In genomic region chr17:42653179-42654124, GRCh38 we compare ENCODE assay signal across 8 cellular contexts. TPM values are rescaled to one million over a fixed set of nuclear protein-coding genes. Genes with fewer than 3 reads are reported as not detected.
A peak's percentile ranks its signal among the peaks of the same experiment; 100 is the strongest.
DNase-seq lines count a peak whose midpoint lies in the region; ATAC-seq and TF ChIP-seq lines count a peak whose summit lies in the region.

No MANE protein-coding gene starts in this region.

- TF ChIP-seq CTCF in brain microvascular endothelial cell (IDR thresholded peaks at IDR 0.05; ENCODE audit: low read depth, low read length, missing control alignments) = no peak

- no peaks in the 10 kb centered on the region for H3K9me3 ChIP-seq in iPS-18c (ENCODE audit: control insufficient read depth, insufficient read depth, low read length)
- no peaks in the 10 kb centered on the region for H3K9me3 ChIP-seq in skeletal muscle satellite cell (replicated peaks; ENCODE audit: low read length)

- H3K4me3 ChIP-seq in H7 (ENCODE audit: insufficient read depth, low read depth, low read length) (peak overlapping the region; percentile 35), brain microvascular endothelial cell (ENCODE audit: low read depth, low read length) (peak overlapping the region; percentile 46), iPS-18c (ENCODE audit: insufficient read depth, low read depth, low read length) (peak overlapping the region; percentile 52), skeletal muscle satellite cell (ENCODE audit: low read length) (peak overlapping the region; percentile 51)

- H3K4me1 ChIP-seq in skeletal muscle satellite cell (ENCODE audit: control insufficient read depth, insufficient read depth, low read length) = peaks cover 4% of the 10 kb centered on the region

- ATAC-seq in HG03097 (IDR thresholded peaks at IDR 0.05; ENCODE audit: low FRiP score, unreplicated experiment) = no peak
- ATAC-seq in HG03108 (IDR thresholded peaks at IDR 0.05; ENCODE audit: unreplicated experiment) = no peak

- no peaks in the 10 kb centered on the region for H3K36me3 ChIP-seq in H7 (replicated peaks; ENCODE audit: control insufficient read depth, insufficient read depth, low read length)
- H3K36me3 ChIP-seq in brain microvascular endothelial cell (replicated peaks) = no peaks in the 10 kb centered on the region
- H3K36me3 ChIP-seq in skeletal muscle satellite cell (ENCODE audit: insufficient read depth, low read length) = no peaks in the 10 kb centered on the region

- DNase-seq in H7 = peak; percentile 82
- peak; percentile 50 for DNase-seq in brain microvascular endothelial cell
- no peak for DNase-seq in NCI-H2196 treated with DMSO at 0.1 percent for 48 hours (lab: John Stamatoyannopoulos, UW; ENCODE audit: unreplicated experiment)
- no peak for DNase-seq in AML-193 (lab: John Stamatoyannopoulos, UW)

- in situ Hi-C loops in brain microvascular endothelial cell (cut with HindIII; ENCODE audit: low pct_ligation_motif_present, low sequenced_read_pairs) = no loop called here

- peak overlapping the region; percentile 70 for H3K4me2 ChIP-seq in skeletal muscle satellite cell (ENCODE audit: low read length)

- H3K27me3 ChIP-seq in H7 (ENCODE audit: control insufficient read depth, insufficient read depth, low read length) (no peaks in the 10 kb centered on the region), brain microvascular endothelial cell (replicated peaks) (no peaks in the 10 kb centered on the region), skeletal muscle satellite cell (ENCODE audit: control insufficient read depth, insufficient read depth, low read length) (peaks cover 2% of the 10 kb centered on the region)

- peak overlapping the region; percentile 64 for H3K9ac ChIP-seq in skeletal muscle satellite cell (ENCODE audit: low read depth, low read length)

- H3K27ac ChIP-seq in brain microvascular endothelial cell = no peak overlapping the region

RNA-seq across cellular contexts. Expression of gene TUBG2, which starts 5.6 kb away (rescaled TPM):
- total RNA-seq in H7 (2014; rRNA removed; shearing (Covaris generic)) = 15.0 and 20.5 TPM in 2 replicates
- total RNA-seq in skeletal muscle satellite cell (2012; rRNA removed) = 13.3 and 14.4 TPM in 2 replicates

RNA-seq across cellular contexts. Expression of gene PLEKHH3, which starts 23.3 kb away (rescaled TPM):
- 37.2 and 47.2 TPM in 2 replicates for total RNA-seq in H7 (2014; rRNA removed; shearing (Covaris generic))
- 10.9 and 12.9 TPM in 2 replicates for total RNA-seq in skeletal muscle satellite cell (2012; rRNA removed)

RNA-seq across cellular contexts. Expression of gene CCR10, which starts 28.2 kb away (rescaled TPM):
- 4.8 and 6.2 TPM in 2 replicates for total RNA-seq in H7 (2014; rRNA removed; shearing (Covaris generic))
- 5.0 and 5.6 TPM in 2 replicates for total RNA-seq in skeletal muscle satellite cell (2012; rRNA removed)

RNA-seq across cellular contexts. Expression of gene CNTNAP1, which starts 28.9 kb away (rescaled TPM):
- total RNA-seq in H7 (2014; rRNA removed; shearing (Covaris generic)) = 6.1 and 12.0 TPM in 2 replicates
- 20.3 and 20.5 TPM in 2 replicates for total RNA-seq in skeletal muscle satellite cell (2012; rRNA removed)

RNA-seq across cellular contexts. Expression of gene TUBG1, which starts 44.0 kb away (rescaled TPM):
- 147 and 158 TPM in 2 replicates for total RNA-seq in H7 (2014; rRNA removed; shearing (Covaris generic))
- 55.5 and 78.4 TPM in 2 replicates for total RNA-seq in skeletal muscle satellite cell (2012; rRNA removed)

Comparison
In these comparisons a context has a peak if more than half of its experiments do, and no peak if none do; other contexts are left out.
1. DNase-seq: peak in H7 (single experiment) and brain microvascular endothelial cell (single experiment); none in NCI-H2196 treated with DMSO at 0.1 percent for 48 hours (single experiment) and AML-193 (0 of 2).
2. Peak in every context shown above with its lines, with median percentiles within 50 percentile points of each other: H3K4me3 ChIP-seq.